1 cellular context compared by ENCODE assay signal in the genomic region with DNA sequence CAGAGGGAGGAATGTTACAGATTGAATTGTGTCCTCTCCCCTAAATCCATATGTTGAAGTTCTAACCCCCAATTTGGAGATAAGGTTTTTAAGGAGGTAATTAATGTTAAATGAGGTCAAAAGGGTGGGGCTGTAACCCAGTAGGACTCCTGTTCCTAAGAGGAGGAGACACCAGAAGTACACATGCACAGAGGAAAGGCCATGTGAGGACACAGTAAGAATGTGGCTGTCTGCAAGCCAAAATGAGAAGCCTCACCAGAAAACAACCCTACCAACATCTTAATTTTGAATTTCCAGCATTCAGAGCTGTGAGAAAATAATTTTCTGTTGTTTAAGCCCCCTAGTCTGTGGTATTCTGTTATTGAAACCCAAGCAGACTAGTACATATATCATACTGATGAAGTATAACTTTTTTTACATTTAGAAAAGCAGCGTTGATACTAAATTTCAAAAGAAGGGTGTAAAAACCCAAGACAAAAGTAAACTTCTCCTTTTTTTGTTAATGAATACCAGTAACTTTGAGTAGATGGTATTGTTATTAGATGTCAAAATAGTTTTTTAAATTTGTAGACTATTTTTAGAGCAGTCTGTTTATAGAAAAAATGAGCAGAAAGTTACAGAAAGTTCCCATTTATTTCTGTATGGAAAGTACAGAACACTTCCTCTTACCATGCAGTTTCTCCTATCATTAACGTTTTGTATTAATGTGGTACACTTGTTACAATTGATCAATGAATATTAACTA.
A peak's percentile ranks its signal among the peaks of the same experiment; 100 is the strongest.
TF ChIP-seq lines count a peak whose summit lies in the region.

No MANE protein-coding gene starts in this region.

TF ChIP-seq in GM12878, 131 proteins besides CTCF, POLR2A, EP300 and RAD21 (continued from another document):
- TF ChIP-seq, protein P1, sequence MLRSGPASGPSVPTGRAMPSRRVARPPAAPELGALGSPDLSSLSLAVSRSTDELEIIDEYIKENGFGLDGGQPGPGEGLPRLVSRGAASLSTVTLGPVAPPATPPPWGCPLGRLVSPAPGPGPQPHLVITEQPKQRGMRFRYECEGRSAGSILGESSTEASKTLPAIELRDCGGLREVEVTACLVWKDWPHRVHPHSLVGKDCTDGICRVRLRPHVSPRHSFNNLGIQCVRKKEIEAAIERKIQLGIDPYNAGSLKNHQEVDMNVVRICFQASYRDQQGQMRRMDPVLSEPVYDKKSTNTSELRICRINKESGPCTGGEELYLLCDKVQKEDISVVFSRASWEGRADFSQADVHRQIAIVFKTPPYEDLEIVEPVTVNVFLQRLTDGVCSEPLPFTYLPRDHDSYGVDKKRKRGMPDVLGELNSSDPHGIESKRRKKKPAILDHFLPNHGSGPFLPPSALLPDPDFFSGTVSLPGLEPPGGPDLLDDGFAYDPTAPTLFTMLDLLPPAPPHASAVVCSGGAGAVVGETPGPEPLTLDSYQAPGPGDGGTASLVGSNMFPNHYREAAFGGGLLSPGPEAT (IDR thresholded peaks at IDR 0.05; ENCODE audit: low read depth) = peak; percentile 46
- TF ChIP-seq MTA2 (IDR thresholded peaks at IDR 0.05; ENCODE audit: low read depth) (0 out of 2 replicates have a peak, but pooled peaks have one; percentile 49), MEF2B (IDR thresholded peaks at IDR 0.05; ENCODE audit: partially characterized antibody, poor library complexity, severe bottlenecking) (peak; percentile 58), HDAC6 (IDR thresholded peaks at IDR 0.05; ENCODE audit: unreplicated experiment) (no peak)
